ENCODE assay signal across 9 cellular contexts in the genomic region with DNA sequence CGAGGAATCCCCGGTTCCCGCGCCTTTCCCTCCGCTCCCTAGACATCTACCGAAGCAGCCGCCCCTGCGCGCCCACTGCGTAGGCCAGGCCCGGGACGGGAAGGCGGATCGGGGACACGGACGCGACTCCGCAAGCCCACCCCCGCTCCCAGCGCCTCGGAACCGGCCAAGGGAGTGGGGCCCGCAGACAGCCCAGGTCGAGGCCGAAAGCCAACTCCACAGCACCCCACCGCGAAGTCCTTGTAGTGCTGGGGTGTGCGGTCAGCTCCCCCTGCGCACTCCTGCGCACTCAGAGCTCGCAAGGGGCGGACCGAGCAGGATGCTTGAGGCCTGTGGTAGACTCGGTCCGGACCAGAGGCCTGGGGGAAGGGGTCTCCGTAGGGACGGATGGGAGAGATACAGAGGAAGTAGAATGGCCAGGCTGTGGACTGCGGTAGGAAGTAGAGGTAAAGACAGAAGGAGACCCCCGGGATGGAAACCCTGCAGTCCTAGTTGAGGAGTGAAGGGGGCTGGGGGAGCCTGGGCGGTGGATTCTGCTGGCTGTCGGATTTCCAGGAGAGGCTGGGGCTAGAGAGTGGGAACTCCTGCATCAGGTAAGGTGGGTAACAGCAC. TPM values are rescaled to one million over a fixed set of nuclear protein-coding genes. Genes with fewer than 3 reads are reported as not detected.
DNase-seq lines count a peak whose midpoint lies in the region; ATAC-seq and TF ChIP-seq lines count a peak whose summit lies in the region.
"Had no signal": no experiment of that assay in that cellular context is flagged by ENCODE, and none has a peak within 500 bp of the region (broad histone marks: within the 10 kb centered on the region; RNA-seq: fewer than 3 reads in every experiment).

No MANE protein-coding gene starts in this region.

- H3K27ac Mint-ChIP-seq in activated CD8-positive, alpha-beta T cell treated with anti-CD3 and anti-CD28 coated beads for 36 hours: no peak overlapping the region

- no peak overlapping the region for H2BK20ac ChIP-seq in IMR-90 (ENCODE audit: low read depth, low read length)

- TF ChIP-seq EP300 in suprapubic skin (IDR thresholded peaks at IDR 0.05): no peak

- H3K18ac ChIP-seq in IMR-90 (ENCODE audit: low read depth, low read length): peak overlapping the region; percentile 79; the same call in 1 of the 2 replicates

- CTCF ChIA-PET in IMR-90 (lab: Yijun Ruan, JAX): no interaction called here
- CTCF ChIA-PET in activated CD8-positive, alpha-beta T cell treated with anti-CD3 and anti-CD28 coated beads for 36 hours (lab: Charles Lee): interaction anchor here (1.9 kb wide), 1 partner anchor 18 kb away, joined by 6 read pairs; no protein-coding TSS in a partner anchor

- peak; percentile 45 for DNase-seq in IMR-90
- no peak for DNase-seq in effector memory CD4-positive, alpha-beta T cell
- DNase-seq in lower lobe of right lung: peak; percentile 49
- peak; percentile 62 to 79 for DNase-seq in suprapubic skin (ENCODE audit: low spot score in 2 of 2)
- DNase-seq in stimulated activated CD4-positive, alpha-beta T cell treated with anti-CD3 and anti-CD28 coated beads, Interleukin-15, amount 100 ng/mL, for 24 hours: no peak
- no peak for DNase-seq in NCI-H226
- no peak for DNase-seq in activated CD8-positive, alpha-beta T cell treated with anti-CD3 and anti-CD28 coated beads for 36 hours
- DNase-seq: occipital lobe had no signal

- H3K23ac ChIP-seq in IMR-90 (ENCODE audit: low read depth, low read length): peak overlapping the region; percentile 74; the same call in 1 of the 2 replicates

- intact Hi-C loops in IMR-90 (cut with micrococcal nuclease): no loop called here
- intact Hi-C loops in lower lobe of right lung (cut with DNase I): no loop called here
- intact Hi-C loops in activated CD8-positive, alpha-beta T cell treated with anti-CD3 and anti-CD28 coated beads for 36 hours (cut with micrococcal nuclease): loop anchor here (10.0 kb wide), 1 partner anchor 57 kb away; a partner anchor contains a TSS

- H3K4me1 ChIP-seq in IMR-90 (ENCODE audit: control insufficient read depth, insufficient read depth, low read length) (peaks cover 24% of the 10 kb centered on the region), lower lobe of right lung (peaks cover 24% of the 10 kb centered on the region), suprapubic skin (peaks cover 36% of the 10 kb centered on the region)
- H3K4me1 ChIP-seq in effector memory CD4-positive, alpha-beta T cell (ENCODE audit: control insufficient read depth, insufficient read depth, low read length, poor library complexity, severe bottlenecking): peaks cover 23% of the 10 kb centered on the region

- TF ChIP-seq RAD21 in IMR-90 (IDR thresholded peaks at IDR 0.05; ENCODE audit: low read length): no peak

- dilution Hi-C loops in IMR-90 (cut with HindIII; ENCODE audit: low sequenced_read_pairs, unreplicated experiment): no loop called here

- no peaks in the 10 kb centered on the region for H3K9me3 Mint-ChIP-seq in activated CD8-positive, alpha-beta T cell treated with anti-CD3 and anti-CD28 coated beads for 36 hours

- peak overlapping the region; percentile 58 for H3K14ac ChIP-seq in IMR-90 (replicated peaks; ENCODE audit: low read depth, low read length)

- peaks cover 11% of the 10 kb centered on the region for H3K4me1 Mint-ChIP-seq in activated CD8-positive, alpha-beta T cell treated with anti-CD3 and anti-CD28 coated beads for 36 hours (ENCODE audit: low read depth)

- H3K4ac ChIP-seq in IMR-90 (ENCODE audit: low read depth, low read length): peak overlapping the region; percentile 85

- peak overlapping the region; percentile 89 for H2AK5ac ChIP-seq in IMR-90 (ENCODE audit: low read depth, low read length)

- ATAC-seq in IMR-90 (ENCODE audit: low read depth) (peak; percentile 42), lower lobe of right lung (peak; percentile 50 to 54), HG03095 (IDR thresholded peaks at IDR 0.05; ENCODE audit: unreplicated experiment) (no peak)
- ATAC-seq in activated CD8-positive, alpha-beta T cell treated with anti-CD3 and anti-CD28 coated beads for 36 hours: no peak

- no peak overlapping the region for H3K4me3 Mint-ChIP-seq in activated CD8-positive, alpha-beta T cell treated with anti-CD3 and anti-CD28 coated beads for 36 hours

- peak overlapping the region; percentile 84 for H4K91ac ChIP-seq in IMR-90 (ENCODE audit: insufficient read depth, low read depth, low read length)

- TF ChIP-seq POLR2A in IMR-90 (IDR thresholded peaks at IDR 0.05; ENCODE audit: low read depth, low read length): no peak
- no peak for TF ChIP-seq POLR2A in suprapubic skin (IDR thresholded peaks at IDR 0.05)

- peaks cover 3% of the 10 kb centered on the region for H3K36me3 Mint-ChIP-seq in activated CD8-positive, alpha-beta T cell treated with anti-CD3 and anti-CD28 coated beads for 36 hours (ENCODE audit: low read depth)

- H4K20me1 ChIP-seq in IMR-90 (ENCODE audit: insufficient read depth, low read length): peaks cover 36% of the 10 kb centered on the region

- H3K9me3 ChIP-seq in IMR-90 (ENCODE audit: control insufficient read depth, insufficient read depth, low read length) (no peaks in the 10 kb centered on the region), lower lobe of right lung (no peaks in the 10 kb centered on the region), suprapubic skin (no peaks in the 10 kb centered on the region)
- H3K9me3 ChIP-seq in effector memory CD4-positive, alpha-beta T cell (ENCODE audit: control insufficient read depth, low read length): no peaks in the 10 kb centered on the region

- peak overlapping the region; percentile 91 for H4K5ac ChIP-seq in IMR-90 (ENCODE audit: low read depth, low read length)

- H3K36me3 ChIP-seq in IMR-90 (ENCODE audit: control insufficient read depth, insufficient read depth, low read length) (peaks cover 6% of the 10 kb centered on the region; the same call in 1 of the 2 replicates), lower lobe of right lung (peaks cover 16% of the 10 kb centered on the region), suprapubic skin (peaks cover 14% of the 10 kb centered on the region)
- H3K36me3 ChIP-seq in effector memory CD4-positive, alpha-beta T cell (ENCODE audit: control insufficient read depth, insufficient read depth, low read length): peaks cover 13% of the 10 kb centered on the region

- POLR2A ChIA-PET in IMR-90 (lab: Charles Lee; ENCODE audit: unreplicated experiment): no interaction called here
- POLR2A ChIA-PET in activated CD8-positive, alpha-beta T cell treated with anti-CD3 and anti-CD28 coated beads for 36 hours (lab: Charles Lee): interaction anchor here (1.1 to 1.4 kb wide), 2 partner anchors 19 to 26 kb away, joined by 3 to 4 read pairs; no protein-coding TSS in a partner anchor

- peak overlapping the region; percentile 96 for H2AFZ ChIP-seq in IMR-90 (replicated peaks; ENCODE audit: low read length, poor library complexity)

- WGBS in IMR-90 (ENCODE audit: extremely low coverage in 2 of 2, insufficient read length in 1 of 2), 2 experiments: 11% methylated on average over 18 of the region's 41 CpGs; no CpG with 5 or more reads in 1 of the 2 experiments
- WGBS in suprapubic skin: 21% methylated on average over 22 of the region's 41 CpGs

- H3K27me3 ChIP-seq in IMR-90 (ENCODE audit: control insufficient read depth, insufficient read depth, low read length): no peaks in the 10 kb centered on the region
- peaks cover 20% of the 10 kb centered on the region for H3K27me3 ChIP-seq in effector memory CD4-positive, alpha-beta T cell (replicated peaks; ENCODE audit: control insufficient read depth, insufficient read depth, low read length, poor library complexity, severe bottlenecking)
- H3K27me3 ChIP-seq in lower lobe of right lung (ENCODE audit: low read depth): peaks cover 26% of the 10 kb centered on the region
- H3K27me3 ChIP-seq in suprapubic skin: peaks cover 37% of the 10 kb centered on the region

- H3K56ac ChIP-seq in IMR-90 (ENCODE audit: extremely low read depth, insufficient read depth, low read length): 0 out of 2 replicates have a peak overlapping the region, but pooled peaks have one; percentile 41

- H3K9me1 ChIP-seq in IMR-90 (ENCODE audit: insufficient read depth, low read length): peaks cover 23% of the 10 kb centered on the region

- peaks cover 16 to 59% of the 10 kb centered on the region in 2 experiments; a peak in 3 of 4 replicates for H3K79me1 ChIP-seq in IMR-90 (ENCODE audit: low read depth in 1 of 2, low read length in 2 of 2)

- peak overlapping the region; percentile 18; the same call in 1 of the 2 replicates for H2BK120ac ChIP-seq in IMR-90 (ENCODE audit: low read depth, low read length)

- peak overlapping the region; percentile 93 for H3K4me2 ChIP-seq in IMR-90 (ENCODE audit: low read depth, low read length)

- H4K8ac ChIP-seq in IMR-90 (ENCODE audit: low read depth in 2 of 2, low read length in 2 of 2): peak overlapping the region; percentile 65 to 75

- peak overlapping the region; percentile 71 for H2AK9ac ChIP-seq in IMR-90 (replicated peaks; ENCODE audit: low read depth, low read length, poor library complexity)

- TF ChIP-seq CTCF in IMR-90 (conservative IDR thresholded peaks at IDR 0.05; ENCODE audit: low read depth, low read length): no peak
- TF ChIP-seq CTCF in lower lobe of right lung (IDR thresholded peaks at IDR 0.05): no peak
- TF ChIP-seq CTCF in suprapubic skin (IDR thresholded peaks at IDR 0.05): no peak
- TF ChIP-seq CTCF in activated CD8-positive, alpha-beta T cell treated with anti-CD3 and anti-CD28 coated beads for 36 hours (IDR thresholded peaks at IDR 0.05): no peak

- H3K27me3 Mint-ChIP-seq in activated CD8-positive, alpha-beta T cell treated with anti-CD3 and anti-CD28 coated beads for 36 hours: peaks cover 37% of the 10 kb centered on the region

- BruUV-seq in IMR-90 (replicated peaks; lab: Mats Ljungman, UMichigan): no TSS peak

- H3K4me3 ChIP-seq in IMR-90 (ENCODE audit: insufficient read depth, low read depth, low read length) (peak overlapping the region; percentile 90), lower lobe of right lung (peak overlapping the region; percentile 68), suprapubic skin (peak overlapping the region; percentile 59)
- peak overlapping the region; percentile 39 for H3K4me3 ChIP-seq in effector memory CD4-positive, alpha-beta T cell (ENCODE audit: insufficient read depth, low read depth, low read length, poor library complexity, severe bottlenecking)

- in situ Hi-C loops in IMR-90 (cut with MboI; ENCODE audit: low sequenced_read_pairs): no loop called here

- H3K9ac ChIP-seq in IMR-90 (ENCODE audit: low read depth, low read length): peak overlapping the region; percentile 91

- H2BK5ac ChIP-seq in IMR-90 (ENCODE audit: low read depth, low read length, poor library complexity, severe bottlenecking): peak overlapping the region; percentile 70

- H2BK15ac ChIP-seq in IMR-90 (ENCODE audit: low read depth, low read length): no peak overlapping the region; the same call in 2 of the 3 replicates

- H3K27ac ChIP-seq in IMR-90 (ENCODE audit: insufficient read depth, low read length): peak overlapping the region; percentile 91
- H3K27ac ChIP-seq in effector memory CD4-positive, alpha-beta T cell (ENCODE audit: insufficient read depth, low read length, poor library complexity, severe bottlenecking): no peak overlapping the region
- peak overlapping the region; percentile 88 for H3K27ac ChIP-seq in lower lobe of right lung
- peak overlapping the region; percentile 72 for H3K27ac ChIP-seq in suprapubic skin

RNA-seq across cellular contexts. Expression of a gene that starts 0.5 kb away (rescaled TPM):
- total RNA-seq in IMR-90 (2012; rRNA removed) (3.4 and 4.2 TPM in 2 replicates), lower lobe of right lung (12.6 TPM), suprapubic skin (10 to 100 TPM in 1 of 4 donors, 1 to 10 TPM in 3; 2.8 to 11.3 (median 5.8) TPM)
- 37.0 and 55.8 TPM in 2 replicates for polyA plus RNA-seq in IMR-90 (2012; rRNA removed)
- polyA plus RNA-seq in IMR-90 (2012; cell fraction: cytosol; rRNA removed): 44.5 and 81.9 TPM in 2 replicates
- 68.1 and 248 TPM in 2 replicates for polyA plus RNA-seq in IMR-90 (2012; cell fraction: nucleus; rRNA removed; ENCODE audit: low replicate concordance)
- total RNA-seq in activated CD8-positive, alpha-beta T cell treated with anti-CD3 and anti-CD28 coated beads for 36 hours: under 1 TPM; 0.20 to 0.27 TPM

RNA-seq across cellular contexts. Expression of a gene that starts 44.2 kb away (rescaled TPM):
- total RNA-seq in IMR-90 (2012; rRNA removed) (6.9 and 7.5 TPM in 2 replicates), lower lobe of right lung (12.3 TPM), suprapubic skin (10 to 100 TPM in 3 of 4 donors, 1 to 10 TPM in 1; 9.3 to 17.5 (median 10.5) TPM)
- polyA plus RNA-seq in IMR-90 (2012; rRNA removed): 8.4 TPM in 2 replicates
- 5.9 and 10.0 TPM in 2 replicates for polyA plus RNA-seq in IMR-90 (2012; cell fraction: cytosol; rRNA removed)
- 14.7 and 28.8 TPM in 2 replicates for polyA plus RNA-seq in IMR-90 (2012; cell fraction: nucleus; rRNA removed; ENCODE audit: low replicate concordance)
- 10 to 100 TPM; 11.8 to 13.4 TPM for total RNA-seq in activated CD8-positive, alpha-beta T cell treated with anti-CD3 and anti-CD28 coated beads for 36 hours

RNA-seq across cellular contexts. Expression of a gene that starts 57.4 kb away (rescaled TPM):
- total RNA-seq in IMR-90 (2012; rRNA removed) (25.8 and 27.1 TPM in 2 replicates), lower lobe of right lung (24.0 TPM), suprapubic skin (10 to 100 TPM; 12.3 to 29.7 (median 18.3) TPM)
- polyA plus RNA-seq in IMR-90 (2012; rRNA removed): 28.7 and 30.1 TPM in 2 replicates
- 14.3 and 46.6 TPM in 2 replicates for polyA plus RNA-seq in IMR-90 (2012; cell fraction: cytosol; rRNA removed)
- polyA plus RNA-seq in IMR-90 (2012; cell fraction: nucleus; rRNA removed; ENCODE audit: low replicate concordance): 70.3 and 122 TPM in 2 replicates
- total RNA-seq in activated CD8-positive, alpha-beta T cell treated with anti-CD3 and anti-CD28 coated beads for 36 hours: 10 to 100 TPM; 16.3 to 17.9 TPM

Comparison
In these comparisons a context has a peak if more than half of its experiments do, and no peak if none do; other contexts are left out.
1. ATAC-seq: peak in IMR-90 (single experiment) and lower lobe of right lung (2 of 2); none in activated CD8-positive, alpha-beta T cell treated with anti-CD3 and anti-CD28 coated beads for 36 hours (single experiment) and HG03095 (single experiment).
2. DNase-seq: peak in IMR-90 (single experiment), lower lobe of right lung (single experiment) and suprapubic skin (2 of 2); none in effector memory CD4-positive, alpha-beta T cell (0 of 3), stimulated activated CD4-positive, alpha-beta T cell treated with anti-CD3 and anti-CD28 coated beads, Interleukin-15, amount 100 ng/mL, for 24 hours (single experiment), NCI-H226 (single experiment) and activated CD8-positive, alpha-beta T cell treated with anti-CD3 and anti-CD28 coated beads for 36 hours (single experiment).
3. H3K4me3 ChIP-seq: peak in every context shown above with its lines; median percentile 90 in IMR-90; 68 in lower lobe of right lung; 59 in suprapubic skin; 39 in effector memory CD4-positive, alpha-beta T cell.